ENCODE assay signal across 8 cellular contexts in the genomic region with DNA sequence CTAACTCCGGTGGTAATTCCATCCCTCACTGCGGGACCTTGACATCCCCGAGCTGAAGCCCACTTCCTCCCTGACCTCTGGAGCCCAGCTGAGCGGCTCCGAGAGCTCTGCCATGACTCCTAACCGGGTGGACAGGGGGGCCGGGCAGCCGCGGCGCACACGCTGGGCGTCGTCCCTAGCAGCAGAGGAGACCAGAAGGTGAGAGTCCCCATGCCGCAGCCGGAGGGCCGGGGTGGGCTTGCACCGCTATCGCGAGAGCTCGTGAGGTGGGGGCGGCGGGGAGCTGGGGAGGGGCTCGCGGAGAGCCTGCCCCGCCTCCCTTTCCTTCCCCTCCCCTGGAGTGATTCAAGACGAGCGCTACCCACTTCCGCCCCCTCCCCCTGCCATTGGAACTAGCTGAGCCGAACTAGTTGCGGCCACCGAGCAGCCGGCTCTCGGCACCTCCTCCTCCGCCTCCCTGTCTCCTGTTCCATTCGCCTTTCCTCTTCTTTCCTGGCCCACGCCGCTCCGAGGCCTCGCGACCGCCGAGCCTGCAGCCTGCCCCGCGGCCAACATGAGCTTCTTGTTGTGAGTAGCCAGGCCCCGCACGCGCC. TPM values are rescaled to one million over a fixed set of nuclear protein-coding genes. Genes with fewer than 3 reads are reported as not detected.
A peak's percentile ranks its signal among the peaks of the same experiment; 100 is the strongest.
DNase-seq lines count a peak whose midpoint lies in the region; ATAC-seq and TF ChIP-seq lines count a peak whose summit lies in the region.

Gene MOB1B (plus strand): TSS at position 386 of the 593 bp plus-strand sequence. CDS start 168 bp downstream, at position 554.

- H3K36me3 Mint-ChIP-seq in mesothelial cell of epicardium: peaks cover 18% of the 10 kb centered on the region

- H3K4me1 Mint-ChIP-seq in mesothelial cell of epicardium: peaks cover 15% of the 10 kb centered on the region

- peak within 1 kb of the TSS; percentile 96 for H3K4me3 Mint-ChIP-seq in mesothelial cell of epicardium

- H3K4me1 ChIP-seq in NT2/D1 (ENCODE audit: insufficient read depth, insufficient read length): no peaks in the 10 kb centered on the region

- H3K9me3 ChIP-seq in NT2/D1 (ENCODE audit: insufficient read depth, low read length): no peaks in the 10 kb centered on the region

- no peaks in the 10 kb centered on the region for H3K27me3 ChIP-seq in HL-60 (ENCODE audit: insufficient read depth, poor library complexity, severe bottlenecking)
- no peaks in the 10 kb centered on the region for H3K27me3 ChIP-seq in NT2/D1 (ENCODE audit: insufficient read depth, insufficient read length)

- DNase-seq in COLO829 (ENCODE audit: low spot score): peak; percentile 91
- DNase-seq in HL-60 (ENCODE audit: low read depth in 1 of 2, low spot score in 1 of 2): peak; percentile 35 to 80
- peak; percentile 74 for DNase-seq in NT2/D1 (ENCODE audit: low read depth, low spot score)
- DNase-seq in activated CD8-positive, alpha-beta memory T cell treated with anti-CD3 and anti-CD28 coated beads, Interleukin-2, amount 50 U/mL, for 1 hour (ENCODE audit: extremely low read depth): peak; percentile 59
- DNase-seq in mesothelial cell of epicardium (ENCODE audit: low spot score in 2 of 2, unreplicated experiment in 2 of 2): peak; percentile 86 to 88
- peak; percentile 73 to 77 for DNase-seq in stimulated activated CD8-positive, alpha-beta memory T cell treated with anti-CD3 and anti-CD28 coated beads, Interleukin-15, amount 100 ng/mL, for 48 hours (ENCODE audit: low read depth in 2 of 2)

- in situ Hi-C loops in endometrial microvascular endothelial cells (cut with HindIII; ENCODE audit: inconsistent ontology term, low pct_unique_long_range_greater_than_20kb, low sequenced_read_pairs): no loop called here

- H3K27me3 Mint-ChIP-seq in mesothelial cell of epicardium (ENCODE audit: low read depth): no peaks in the 10 kb centered on the region

- TF ChIP-seq CTCF in HL-60 (IDR thresholded peaks at IDR 0.05; ENCODE audit: insufficient read depth, low read length) (no peak), mesothelial cell of epicardium (IDR thresholded peaks at IDR 0.05; ENCODE audit: unreplicated experiment) (peak; percentile 37)

- H3K9me3 Mint-ChIP-seq in mesothelial cell of epicardium: no peaks in the 10 kb centered on the region

- H3K9ac ChIP-seq in NT2/D1 (ENCODE audit: insufficient read length, low read depth): peak within 1 kb of the TSS; percentile 83

- H3K36me3 ChIP-seq in NT2/D1 (ENCODE audit: insufficient read depth, insufficient read length, low read length): peaks cover 20% of the 10 kb centered on the region

- H3K4me3 ChIP-seq in HL-60 (replicated peaks; ENCODE audit: insufficient read depth, low read length) (peak within 1 kb of the TSS; percentile 97), NT2/D1 (ENCODE audit: insufficient read length, low read depth) (peak within 1 kb of the TSS; percentile 73)

- no peak within 1 kb of the TSS for H3K27ac ChIP-seq in HL-60 (replicated peaks)

- peak within 1 kb of the TSS; percentile 97 for H3K27ac Mint-ChIP-seq in mesothelial cell of epicardium

- ATAC-seq in GM19455 (IDR thresholded peaks at IDR 0.05; ENCODE audit: unreplicated experiment): peak; percentile 97

RNA-seq across cellular contexts. Expression of gene MOB1B, which starts in this region (rescaled TPM):
- 14.1 TPM for total RNA-seq in endometrial microvascular endothelial cells (ENCODE audit: inconsistent ontology term)
- total RNA-seq in mesothelial cell of epicardium: 35.3 to 36.9 TPM (median 36.2 TPM) in 3 replicates
